Comparison of ENCODE assay signal across 22 cellular contexts in the genomic region with DNA sequence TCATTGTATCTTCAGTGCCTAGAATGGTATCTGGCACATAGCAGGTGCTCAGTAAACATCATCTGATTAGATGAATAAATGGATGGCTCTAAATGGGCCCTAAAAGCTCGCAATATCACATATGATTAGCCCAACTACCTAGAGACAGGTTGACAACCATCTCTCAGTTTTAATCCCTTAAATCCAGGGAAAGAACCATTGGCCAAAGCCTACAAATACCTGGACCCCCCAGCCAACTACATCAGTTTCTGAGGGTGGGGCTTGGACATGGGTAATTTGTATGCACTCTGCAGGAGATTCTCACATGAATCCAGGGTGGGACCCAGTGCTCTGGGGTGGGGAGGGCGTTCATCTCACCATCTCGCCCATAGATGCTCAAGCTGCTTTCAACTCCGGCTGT.
"Had no signal": no experiment of that assay in that cellular context is flagged by ENCODE, and none has a peak within 500 bp of the region (broad histone marks: within the 10 kb centered on the region; RNA-seq: fewer than 3 reads in every experiment).

No MANE protein-coding gene starts in this region.

- DNase-seq: colonic mucosa; dermis blood vessel endothelial cell; foreskin melanocyte; head of caudate nucleus; hippocampal formation; left colon; left ventricle myocardium superior; mesendoderm; naive thymus-derived CD4-positive, alpha-beta T cell; nucleus accumbens; psoas muscle; retina; right lobe of liver; stimulated activated CD4-positive, alpha-beta T cell treated with anti-CD3 and anti-CD28 coated beads, Interleukin-4, amount 100 ng/mL, for 1 hour; stimulated activated CD8-positive, alpha-beta memory T cell treated with anti-CD3 and anti-CD28 coated beads, Interleukin-4, amount 100 ng/mL, for 48 hours; tibial artery; upper lobe of left lung; uterus had no signal

- H3K27ac ChIP-seq: colonic mucosa, neural progenitor cell, parathyroid adenoma, psoas muscle, right lobe of liver, tibial artery, upper lobe of left lung, uterus had no signal

- H3K4me2 ChIP-seq: neural progenitor cell had no signal

- H3K4me3 ChIP-seq: colonic mucosa, lung, neural progenitor cell, psoas muscle, right lobe of liver, tibial artery, upper lobe of left lung, uterus had no signal

- ATAC-seq: left colon; left ventricle myocardium superior; naive thymus-derived CD4-positive, alpha-beta T cell; psoas muscle; right lobe of liver; stimulated activated effector memory CD8-positive, alpha-beta T cell treated with anti-CD3 and anti-CD28 coated beads, Interleukin-12 subunit alpha, Interleukin-12 subunit beta, amount 100 ng/mL, for 72 hours had no signal

- H3K27me3 ChIP-seq: right lobe of liver, uterus had no signal

- H3K9me3 ChIP-seq: colonic mucosa, psoas muscle, right lobe of liver, tibial artery, upper lobe of left lung, uterus had no signal

- H2AFZ ChIP-seq: neural progenitor cell, parathyroid adenoma had no signal

- H3K4me1 ChIP-seq: colonic mucosa, neural progenitor cell, psoas muscle, right lobe of liver had no signal

- H3K36me3 ChIP-seq: colonic mucosa, neural progenitor cell, right lobe of liver, tibial artery, upper lobe of left lung, uterus had no signal

- H3K9ac ChIP-seq: neural progenitor cell, parathyroid adenoma had no signal

- H3K79me2 ChIP-seq: parathyroid adenoma had no signal
